2 cellular contexts compared by ENCODE assay signal in genomic region chr3:13733726-13734125, GRCh38.
DNase-seq lines count a peak whose midpoint lies in the region; ATAC-seq, FAIRE-seq and TF ChIP-seq lines count a peak whose summit lies in the region.
"Not testable (repeated sequence)": the region's sequence is repeated elsewhere in the genome, so short reads cannot be mapped to it uniquely, and the experiment has no call there.

No MANE protein-coding gene starts in this region.

- TF ChIP-seq EP300 in Ishikawa (IDR thresholded peaks at IDR 0.05; ENCODE audit: borderline replicate concordance); K562 (IDR thresholded peaks at IDR 0.05; ENCODE audit: low read length): not testable (repeated sequence)

- POLR2A ChIA-PET in K562 (lab: Yijun Ruan, JAX) = interaction anchor here (1.4 kb wide), 1 partner anchor 8 kb away, joined by 4 read pairs; no protein-coding TSS in a partner anchor

- not testable (repeated sequence) for H3K79me2 ChIP-seq in K562 (ENCODE audit: control insufficient read depth, insufficient read depth, low read length)

- DNase-seq in K562 (ENCODE audit: extremely low read depth in 1 of 4, low spot score in 3 of 4) = not testable (repeated sequence)

- not testable (repeated sequence) for TF ChIP-seq CTCF in K562 (IDR thresholded peaks at IDR 0.05 in 2 of 3, conservative IDR thresholded peaks at IDR 0.05 in 1 of 3; ENCODE audit: insufficient read depth in 2 of 3, low read depth in 1 of 3, low read length in 3 of 3)

- not testable (repeated sequence) for H3K9me3 ChIP-seq in K562 (replicated peaks; ENCODE audit: control insufficient read depth, insufficient read depth, low read depth, low read length)

- intact Hi-C loops in K562 (cut with micrococcal nuclease) = not testable (repeated sequence)

- H3K9ac ChIP-seq in K562 (ENCODE audit: insufficient read depth in 1 of 2, low read depth in 2 of 2, low read length in 2 of 2) = not testable (repeated sequence)

- not testable (repeated sequence) for H4K20me1 ChIP-seq in K562 (replicated peaks; ENCODE audit: control insufficient read depth, insufficient read depth, low read length)

- not testable (repeated sequence) for H3K4me3 ChIP-seq in K562

- in situ Hi-C loops in K562 (cut with MboI) = not testable (repeated sequence)

- not testable (repeated sequence) for BruUV-seq in K562 (replicated peaks; lab: Mats Ljungman, UMichigan)

- not testable (repeated sequence) for H3K27me3 ChIP-seq in K562 (ENCODE audit: control insufficient read depth in 2 of 2, insufficient read depth in 2 of 2, low read length in 2 of 2)

- H3K36me3 ChIP-seq in K562 (ENCODE audit: control insufficient read depth, insufficient read depth, low read length) = not testable (repeated sequence)

- not testable (repeated sequence) for H3K27ac ChIP-seq in K562 (ENCODE audit: extremely low read depth, low read depth, low read length)

- not testable (repeated sequence) for FAIRE-seq in K562 (lab: Jason Lieb, UNC)

- not testable (repeated sequence) for H3K4me2 ChIP-seq in K562 (ENCODE audit: insufficient read depth, low read length)

- not testable (repeated sequence) for TF ChIP-seq RAD21 in Ishikawa (IDR thresholded peaks at IDR 0.05; ENCODE audit: low read depth); K562 (CRISPR knock-in tag; conservative IDR thresholded peaks at IDR 0.05 in 1 of 2, IDR thresholded peaks at IDR 0.05 in 1 of 2)

- CTCF ChIA-PET in K562 (lab: Yijun Ruan, JAX; ENCODE audit: low intra/inter-chr PET ratio) = not testable (repeated sequence)

- ATAC-seq in K562 = not testable (repeated sequence)

- WGBS in K562 (ENCODE audit: insufficient coverage, low coverage, missing lambda C conversion rate) = 0% methylated on average over 1 of the region's 1 CpG

- not testable (repeated sequence) for TF ChIP-seq POLR2A in K562 (conservative IDR thresholded peaks at IDR 0.05)

- not testable (repeated sequence) for H2AFZ ChIP-seq in K562 (ENCODE audit: low read depth, low read length)

- H3K4me1 ChIP-seq in K562 (replicated peaks in 1 of 2; ENCODE audit: control insufficient read depth in 2 of 2, insufficient read depth in 2 of 2, low read length in 2 of 2) = not testable (repeated sequence)

- H3K9me1 ChIP-seq in K562 (ENCODE audit: control insufficient read depth, insufficient read depth, low read length) = not testable (repeated sequence)

TF ChIP-seq in Ishikawa, 13 proteins besides CTCF, POLR2A, EP300 and RAD21:
- TF ChIP-seq NFIC (IDR thresholded peaks at IDR 0.05) = 0 out of 2 replicates have a peak, but pooled peaks have one; percentile 18
TF ChIP-seq in Ishikawa: peak in this region for 1; not testable (repeated sequence) for 12.

TF ChIP-seq in K562, 482 proteins besides CTCF, POLR2A, EP300 and RAD21:
- TF ChIP-seq NFIX (CRISPR knock-in tag; IDR thresholded peaks at IDR 0.05; ENCODE audit: low read depth) = peak; percentile 60
- TF ChIP-seq NFIC (IDR thresholded peaks at IDR 0.05) = peak; percentile 86
TF ChIP-seq in K562: peak in this region for 2; not testable (repeated sequence) for 480.
